8 cellular contexts compared by ENCODE assay signal in the genomic region with DNA sequence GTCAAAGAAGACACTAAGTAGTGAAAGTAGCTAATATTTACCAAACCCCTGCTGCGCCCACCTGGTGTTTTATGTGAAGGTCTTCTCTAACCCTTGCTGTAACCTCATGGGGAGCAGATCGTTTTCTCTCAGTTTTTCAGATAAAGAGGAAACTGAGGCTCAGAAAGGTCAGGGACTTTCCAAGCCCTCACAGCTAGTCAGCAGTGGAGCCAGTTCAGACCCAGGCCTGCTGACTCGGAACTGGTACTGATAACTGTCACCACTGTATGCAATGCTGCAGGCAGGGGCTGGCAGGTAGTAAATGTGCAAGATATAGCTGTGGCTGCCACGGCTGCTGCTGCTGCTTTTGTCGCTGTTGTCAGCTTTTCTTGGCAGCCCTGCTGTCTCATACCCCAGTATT.
DNase-seq lines count a peak whose midpoint lies in the region; ATAC-seq, FAIRE-seq and TF ChIP-seq lines count a peak whose summit lies in the region.

No MANE protein-coding gene starts in this region.

- dilution Hi-C loops in keratinocyte (cut with MboI; ENCODE audit: extremely low pct_ligation_motif_present, low sequenced_read_pairs), result no loop called here

- H3K9me3 ChIP-seq in keratinocyte (ENCODE audit: control insufficient read depth, low read depth, low read length) (no peaks in the 10 kb centered on the region), aorta (ENCODE audit: control insufficient read depth, low read length) (no peaks in the 10 kb centered on the region)

- peaks cover 81% of the 10 kb centered on the region for H3K79me2 ChIP-seq in keratinocyte (ENCODE audit: control insufficient read depth, insufficient read depth, low read length)

- FAIRE-seq in keratinocyte (lab: Jason Lieb, UNC), result no peak

- H3K27ac ChIP-seq in keratinocyte (ENCODE audit: control insufficient read depth, insufficient read depth, low read length) (peak overlapping the region; percentile 100), aorta (ENCODE audit: low read depth in 1 of 2, low read length in 2 of 2) (peak overlapping the region; percentile 51 to 66)

- peak; percentile 39 for DNase-seq in stimulated activated CD4-positive, alpha-beta T cell treated with anti-CD3 and anti-CD28 coated beads, Interleukin-4, amount 100 ng/mL, for 24 hours
- no peak for DNase-seq in stimulated activated CD4-positive, alpha-beta T cell treated with anti-CD3 and anti-CD28 coated beads, Interleukin-4, amount 100 ng/mL, for 1 hour
- DNase-seq in RPMI8226 (peak; percentile 67), keratinocyte (ENCODE audit: low read depth, low spot score) (no peak), aorta (no peak), ureter (ENCODE audit: low spot score) (no peak), H4 (ENCODE audit: low spot score) (no peak)

- no peaks in the 10 kb centered on the region for H3K27me3 ChIP-seq in keratinocyte (ENCODE audit: control insufficient read depth, extremely low read depth, insufficient read depth, low read length)
- no peaks in the 10 kb centered on the region for H3K27me3 ChIP-seq in aorta (ENCODE audit: control insufficient read depth in 1 of 2, insufficient read depth in 2 of 2, low read length in 1 of 2)

- peak overlapping the region; percentile 29 for H3K9ac ChIP-seq in keratinocyte (ENCODE audit: control insufficient read depth, extremely low read depth, insufficient read depth, low read length)

- ATAC-seq in aorta (ENCODE audit: low FRiP score) (no peak), HG03039 (IDR thresholded peaks at IDR 0.05; ENCODE audit: unreplicated experiment) (no peak)

- TF ChIP-seq CTCF in keratinocyte (optimal IDR thresholded peaks at IDR 0.05 in 1 of 3, IDR thresholded peaks at IDR 0.05 in 1 of 3, conservative IDR thresholded peaks at IDR 0.05 in 1 of 3; ENCODE audit: extremely low read depth in 1 of 3, insufficient read depth in 2 of 3, low read length in 3 of 3), result no peak

- H4K20me1 ChIP-seq in keratinocyte (ENCODE audit: control insufficient read depth, extremely low read depth, insufficient read depth, low read length), result peaks cover 50% of the 10 kb centered on the region

- peak overlapping the region in 1 of 3 experiments; percentile 48 for H3K4me3 ChIP-seq in keratinocyte (ENCODE audit: control insufficient read depth in 2 of 3, extremely low read depth in 1 of 3, insufficient read depth in 2 of 3, low read depth in 1 of 3, low read length in 3 of 3)
- H3K4me3 ChIP-seq in aorta (ENCODE audit: low read length in 2 of 2), result no peak overlapping the region

- intact Hi-C loops in aorta (cut with DNase I), result no loop called here

- H2AFZ ChIP-seq in keratinocyte (ENCODE audit: control insufficient read depth, low read length), result no peak overlapping the region

- H3K4me1 ChIP-seq in keratinocyte (ENCODE audit: control insufficient read depth, extremely low read depth, insufficient read depth, low read length), result peaks cover 59% of the 10 kb centered on the region
- H3K4me1 ChIP-seq in aorta (ENCODE audit: control insufficient read depth in 1 of 2, insufficient read depth in 2 of 2, low read length in 2 of 2), result peaks cover 2 to 9% of the 10 kb centered on the region in 2 donors

- H3K4me2 ChIP-seq in keratinocyte (ENCODE audit: control insufficient read depth, extremely low read depth, insufficient read depth, low read depth, low read length), result peak overlapping the region; percentile 90

- H3K36me3 ChIP-seq in keratinocyte (ENCODE audit: control insufficient read depth in 2 of 2, extremely low read depth in 1 of 2, insufficient read depth in 2 of 2, low read length in 2 of 2), result peaks cover 6 to 28% of the 10 kb centered on the region in 2 experiments
- no peaks in the 10 kb centered on the region for H3K36me3 ChIP-seq in aorta (ENCODE audit: control insufficient read depth in 1 of 2, insufficient read depth in 2 of 2, low read length in 1 of 2)

- 22 to 25% methylated on average over 5 of the region's 5 CpGs for WGBS in aorta, 2 donors

- H3K9me1 ChIP-seq in keratinocyte (ENCODE audit: control insufficient read depth, extremely low read depth, insufficient read depth, low read length), result peaks cover 18% of the 10 kb centered on the region

Comparison
In these comparisons a context has a peak if more than half of its experiments do, and no peak if none do; other contexts are left out.
1. DNase-seq: peak in stimulated activated CD4-positive, alpha-beta T cell treated with anti-CD3 and anti-CD28 coated beads, Interleukin-4, amount 100 ng/mL, for 24 hours (single experiment) and RPMI8226 (single experiment); none in stimulated activated CD4-positive, alpha-beta T cell treated with anti-CD3 and anti-CD28 coated beads, Interleukin-4, amount 100 ng/mL, for 1 hour (single experiment), keratinocyte (single experiment), aorta (0 of 2), ureter (single experiment) and H4 (single experiment).